In genomic region chr6:30556006-30556713, GRCh38 we compare ENCODE assay signal across 8 cellular contexts. TPM values are rescaled to one million over a fixed set of nuclear protein-coding genes. Genes with fewer than 3 reads are reported as not detected.
A peak's percentile ranks its signal among the peaks of the same experiment; 100 is the strongest.
DNase-seq lines count a peak whose midpoint lies in the region; FAIRE-seq and TF ChIP-seq lines count a peak whose summit lies in the region.

Gene GNL1, minus strand, starts transcription at chr6:30556489. Its CDS starts 286 bp downstream, at chr6:30556203.

- H3K9ac ChIP-seq in neural cell (ENCODE audit: low read length) (peak within 1 kb of the TSS; percentile 97), stomach smooth muscle (ENCODE audit: low read length in 2 of 2) (peak within 1 kb of the TSS; percentile 86 to 96)

- TF ChIP-seq CTCF in fibroblast of the aortic adventitia (IDR thresholded peaks at IDR 0.05; ENCODE audit: insufficient read depth, low read length) (no peak), neural cell (IDR thresholded peaks at IDR 0.05; ENCODE audit: poor library complexity, severe bottlenecking) (peak; percentile 34)

- no peaks in the 10 kb centered on the region for H3K9me3 ChIP-seq in neural cell (ENCODE audit: low read length)
- H3K9me3 ChIP-seq in stomach smooth muscle (ENCODE audit: control insufficient read depth in 2 of 2, low read length in 2 of 2): no peaks in the 10 kb centered on the region

- H3K36me3 ChIP-seq in neural cell (ENCODE audit: insufficient read depth, low read length): no peaks in the 10 kb centered on the region
- H3K36me3 ChIP-seq in stomach smooth muscle (ENCODE audit: control insufficient read depth in 2 of 2, insufficient read depth in 2 of 2, low read length in 2 of 2): peaks cover 26 to 33% of the 10 kb centered on the region in 2 donors

- TF ChIP-seq EP300 in neural cell (conservative IDR thresholded peaks at IDR 0.05; ENCODE audit: poor library complexity, severe bottlenecking): peak; percentile 66

- H3K27me3 ChIP-seq in neural cell (ENCODE audit: insufficient read depth, low read depth, low read length) (no peaks in the 10 kb centered on the region), stomach smooth muscle (ENCODE audit: control insufficient read depth in 1 of 2, insufficient read depth in 2 of 2, low read length in 2 of 2) (no peaks in the 10 kb centered on the region)

- H3K27ac ChIP-seq in neural cell (ENCODE audit: low read length) (peak within 1 kb of the TSS; percentile 99), stomach smooth muscle (ENCODE audit: low read length) (peak within 1 kb of the TSS; percentile 99)

- H3K4me1 ChIP-seq in stomach smooth muscle (ENCODE audit: control insufficient read depth, insufficient read depth, low read length): peaks cover 27% of the 10 kb centered on the region

- peaks cover 29% of the 10 kb centered on the region for H3K79me2 ChIP-seq in neural cell (replicated peaks; ENCODE audit: insufficient read depth, low read length)

- H2AFZ ChIP-seq in neural cell (ENCODE audit: low read depth, low read length): peak within 1 kb of the TSS; percentile 88

- H3K9me2 ChIP-seq in neural cell (ENCODE audit: insufficient read depth, low read length): no peaks in the 10 kb centered on the region

- peak; percentile 32 for TF ChIP-seq POLR2A in H54 (IDR thresholded peaks at IDR 0.05; ENCODE audit: low read depth, low read length)

- no peak for TF ChIP-seq RAD21 in neural cell (conservative IDR thresholded peaks at IDR 0.05)

- FAIRE-seq in H54 (lab: Jason Lieb, UNC): no peak

- H3K4me2 ChIP-seq in neural cell (ENCODE audit: low read length): peak within 1 kb of the TSS; percentile 92

- DNase-seq in EL (peak; percentile 88), H54 (ENCODE audit: insufficient read length, low spot score) (peak; percentile 68), M059J (ENCODE audit: low read depth) (peak; percentile 93), SHP77 treated with DMSO at 0.1 percent for 48 hours (lab: John Stamatoyannopoulos, UW) (peak; percentile 75), fibroblast of the aortic adventitia (ENCODE audit: low read depth) (peak; percentile 81)
- DNase-seq in activated effector memory CD4-positive, alpha-beta T cell treated with anti-CD3 and anti-CD28 coated beads, Interleukin-2, amount 50 U/mL, for 16 hours: peak; percentile 100

- H3K4me3 ChIP-seq in fibroblast of the aortic adventitia (ENCODE audit: low read depth, low read length) (peak within 1 kb of the TSS; percentile 92), neural cell (ENCODE audit: low read length) (peak within 1 kb of the TSS; percentile 99), stomach smooth muscle (ENCODE audit: low read length in 2 of 2) (peak within 1 kb of the TSS; percentile 97 to 100)

- no peaks in the 10 kb centered on the region for H4K20me1 ChIP-seq in neural cell (ENCODE audit: insufficient read depth)

- no peaks in the 10 kb centered on the region for H3F3A ChIP-seq in neural cell (ENCODE audit: insufficient read depth, low read length, poor library complexity, severe bottlenecking)

TF ChIP-seq in neural cell, 6 proteins besides CTCF, POLR2A, EP300 and RAD21:
- TF ChIP-seq POLR2AphosphoS5 (IDR thresholded peaks at IDR 0.05) (peak; percentile 94), REST (IDR thresholded peaks at IDR 0.05; ENCODE audit: borderline replicate concordance) (peak; percentile 87), MXI1 (conservative IDR thresholded peaks at IDR 0.05; ENCODE audit: poor library complexity, severe bottlenecking) (peak; percentile 15), SMC3 (conservative IDR thresholded peaks at IDR 0.05; ENCODE audit: poor library complexity) (no peak), EZH2 (IDR thresholded peaks at IDR 0.05; ENCODE audit: borderline replicate concordance, insufficient read depth, low read length, poor library complexity, severe bottlenecking) (no peak), TAF1 (IDR thresholded peaks at IDR 0.05; ENCODE audit: low read depth) (peak; percentile 18)
TF ChIP-seq in neural cell: peak in this region for 4.

RNA-seq across cellular contexts. Expression of gene GNL1, which starts in this region (rescaled TPM):
- 45.4 and 57.4 TPM in 2 replicates for total RNA-seq in M059J (2014; rRNA removed; shearing (Covaris generic))
- 41.1 and 45.1 TPM in 2 replicates for total RNA-seq in fibroblast of the aortic adventitia (ENCODE audit: low replicate concordance)
- 32.1 and 38.9 TPM in 2 replicates for polyA plus RNA-seq in neural cell
- 62.6 and 65.3 TPM in 2 replicates for polyA minus RNA-seq in neural cell

Comparison
In these comparisons a context has a peak if more than half of its experiments do, and no peak if none do; other contexts are left out.
1. Peak in every context shown above with its lines: DNase-seq, H3K4me3 ChIP-seq and H3K27ac ChIP-seq.